Comparison of ENCODE assay signal across 1 cellular context in genomic region chr12:121579981-121580868, GRCh38.
TF ChIP-seq lines count a peak whose summit lies in the region.

No MANE protein-coding gene starts in this region.

TF ChIP-seq in HepG2, 621 proteins besides CTCF, POLR2A, EP300 and RAD21 (continued from another document and continues in another):
- TF ChIP-seq PRPF4 (IDR thresholded peaks at IDR 0.05; ENCODE audit: low read depth, low read length, poor library complexity, severe bottlenecking) = no peak
- TF ChIP-seq SIX1 (CRISPR knock-in tag; IDR thresholded peaks at IDR 0.05; ENCODE audit: borderline replicate concordance) = no peak
- TF ChIP-seq HOXA9 (CRISPR knock-in tag; IDR thresholded peaks at IDR 0.05; ENCODE audit: borderline replicate concordance) = no peak
- no peak for TF ChIP-seq ARID2 (CRISPR knock-in tag; IDR thresholded peaks at IDR 0.05; ENCODE audit: borderline replicate concordance)
- no peak for TF ChIP-seq ZNF431 (CRISPR knock-in tag; IDR thresholded peaks at IDR 0.05; ENCODE audit: borderline replicate concordance, low read depth)
- no peak for TF ChIP-seq ZNF703 (CRISPR knock-in tag; IDR thresholded peaks at IDR 0.05; ENCODE audit: borderline replicate concordance)
- TF ChIP-seq ZNF777 (CRISPR knock-in tag; IDR thresholded peaks at IDR 0.05) = no peak
- no peak for TF ChIP-seq SMARCE1 (IDR thresholded peaks at IDR 0.05; ENCODE audit: borderline replicate concordance)
- no peak for TF ChIP-seq THYN1 (CRISPR knock-in tag; IDR thresholded peaks at IDR 0.05; ENCODE audit: borderline replicate concordance, low read depth)
- TF ChIP-seq MXD4 (CRISPR knock-in tag; IDR thresholded peaks at IDR 0.05) = 0 out of 2 replicates have a peak, but pooled peaks have one; percentile 11
- TF ChIP-seq ZNF3 (CRISPR knock-in tag; IDR thresholded peaks at IDR 0.05) = no peak
- TF ChIP-seq SOX13 (IDR thresholded peaks at IDR 0.05) = no peak
- TF ChIP-seq SOX13 (CRISPR knock-in tag; conservative IDR thresholded peaks at IDR 0.05 in 1 of 2, IDR thresholded peaks at IDR 0.05 in 1 of 2) = no peak
- TF ChIP-seq MAZ (IDR thresholded peaks at IDR 0.05; ENCODE audit: borderline replicate concordance, low read depth, low read length) = no peak
- no peak for TF ChIP-seq MAZ (CRISPR knock-in tag; IDR thresholded peaks at IDR 0.05; ENCODE audit: low read depth)
- TF ChIP-seq MNT (IDR thresholded peaks at IDR 0.05) = no peak
- no peak for TF ChIP-seq NBN (conservative IDR thresholded peaks at IDR 0.05)
- TF ChIP-seq ZNF773 (CRISPR knock-in tag; IDR thresholded peaks at IDR 0.05; ENCODE audit: borderline replicate concordance) = no peak
- no peak for TF ChIP-seq NR2C2 (CRISPR knock-in tag; IDR thresholded peaks at IDR 0.05; ENCODE audit: borderline replicate concordance)
- TF ChIP-seq GATA4 (IDR thresholded peaks at IDR 0.05; ENCODE audit: borderline replicate concordance, low read depth) = no peak
- no peak for TF ChIP-seq ELF3 (CRISPR knock-in tag; IDR thresholded peaks at IDR 0.05)
- no peak for TF ChIP-seq E2F2 (CRISPR knock-in tag; IDR thresholded peaks at IDR 0.05; ENCODE audit: borderline replicate concordance)
- no peak for TF ChIP-seq ZNF263 (CRISPR knock-in tag; IDR thresholded peaks at IDR 0.05)
- no peak for TF ChIP-seq KDM4B (CRISPR knock-in tag; IDR thresholded peaks at IDR 0.05)
- TF ChIP-seq ZBTB25 (CRISPR knock-in tag; IDR thresholded peaks at IDR 0.05) = 0 out of 2 replicates have a peak, but pooled peaks have one; percentile 31
- TF ChIP-seq FOXA1 (IDR thresholded peaks at IDR 0.05) = no peak
- TF ChIP-seq FOXA1 (CRISPR knock-in tag; IDR thresholded peaks at IDR 0.05) = 0 out of 2 replicates have a peak, but pooled peaks have one; percentile 3
- no peak for TF ChIP-seq TP53 (CRISPR knock-in tag; conservative IDR thresholded peaks at IDR 0.05)
- no peak for TF ChIP-seq TSC22D2 (CRISPR knock-in tag; IDR thresholded peaks at IDR 0.05; ENCODE audit: borderline replicate concordance)
- no peak for TF ChIP-seq CBFB (CRISPR knock-in tag; IDR thresholded peaks at IDR 0.05)
- no peak for TF ChIP-seq ZIK1 (CRISPR knock-in tag; IDR thresholded peaks at IDR 0.05; ENCODE audit: borderline replicate concordance, low read depth)
- TF ChIP-seq IKZF5 (CRISPR knock-in tag; IDR thresholded peaks at IDR 0.05) = no peak
- TF ChIP-seq ZNF589 (CRISPR knock-in tag; conservative IDR thresholded peaks at IDR 0.05) = no peak
- TF ChIP-seq SAP130 (CRISPR knock-in tag; IDR thresholded peaks at IDR 0.05; ENCODE audit: low read depth) = peak; percentile 25; the same call in 1 of the 2 replicates
- no peak for TF ChIP-seq RARG (CRISPR knock-in tag; IDR thresholded peaks at IDR 0.05; ENCODE audit: low read depth)
- peak; percentile 53 for TF ChIP-seq ASH2L (IDR thresholded peaks at IDR 0.05; ENCODE audit: insufficient read length, low read depth, low read length)
- no peak for TF ChIP-seq TCF7 (IDR thresholded peaks at IDR 0.05; ENCODE audit: low read depth)
- TF ChIP-seq GABPB1 (CRISPR knock-in tag; IDR thresholded peaks at IDR 0.05) = peak; percentile 37; the same call in 1 of the 2 replicates
- no peak for TF ChIP-seq ZFP36L2 (CRISPR knock-in tag; IDR thresholded peaks at IDR 0.05)
- no peak for TF ChIP-seq NAIF1 (CRISPR knock-in tag; IDR thresholded peaks at IDR 0.05; ENCODE audit: borderline replicate concordance)
- no peak for TF ChIP-seq ZNF644 (CRISPR knock-in tag; IDR thresholded peaks at IDR 0.05; ENCODE audit: low read depth)
- TF ChIP-seq HNF4G (IDR thresholded peaks at IDR 0.05; ENCODE audit: borderline replicate concordance, low read depth, low read length) = no peak
- TF ChIP-seq HNF4G (CRISPR knock-in tag; IDR thresholded peaks at IDR 0.05; ENCODE audit: borderline replicate concordance, low read depth) = no peak
- no peak for TF ChIP-seq ZNF768 (CRISPR knock-in tag; IDR thresholded peaks at IDR 0.05)
- TF ChIP-seq DRAP1 (CRISPR knock-in tag; IDR thresholded peaks at IDR 0.05) = no peak
- no peak for TF ChIP-seq KDM3A (CRISPR knock-in tag; IDR thresholded peaks at IDR 0.05; ENCODE audit: low read depth)
- TF ChIP-seq TRIM22 (IDR thresholded peaks at IDR 0.05) = no peak
- TF ChIP-seq POGK (CRISPR knock-in tag; conservative IDR thresholded peaks at IDR 0.05) = no peak
- TF ChIP-seq SRF (IDR thresholded peaks at IDR 0.05; ENCODE audit: low read depth, low read length) = no peak
- TF ChIP-seq EZH2 (conservative IDR thresholded peaks at IDR 0.05; ENCODE audit: low read depth, low read length) = no peak
- TF ChIP-seq TMF1 (CRISPR knock-in tag; IDR thresholded peaks at IDR 0.05; ENCODE audit: low read depth) = no peak
- no peak for TF ChIP-seq ZFP62 (CRISPR knock-in tag; IDR thresholded peaks at IDR 0.05)
- no peak for TF ChIP-seq RORA (CRISPR knock-in tag; IDR thresholded peaks at IDR 0.05)
- TF ChIP-seq ZNF543 (CRISPR knock-in tag; IDR thresholded peaks at IDR 0.05) = no peak
- TF ChIP-seq NFIB (CRISPR knock-in tag; IDR thresholded peaks at IDR 0.05; ENCODE audit: borderline replicate concordance) = no peak
- TF ChIP-seq BHLHE40 (IDR thresholded peaks at IDR 0.05; ENCODE audit: low read length) = no peak
- TF ChIP-seq HNF1B (CRISPR knock-in tag; IDR thresholded peaks at IDR 0.05) = no peak
- peak; percentile 71 for TF ChIP-seq PATZ1 (CRISPR knock-in tag; IDR thresholded peaks at IDR 0.05)
- peak; percentile 43 for TF ChIP-seq HNRNPLL (IDR thresholded peaks at IDR 0.05; ENCODE audit: low read depth, low read length, poor library complexity, severe bottlenecking)
- no peak for TF ChIP-seq NFKBIZ (CRISPR knock-in tag; IDR thresholded peaks at IDR 0.05)
- TF ChIP-seq RFXANK (CRISPR knock-in tag; IDR thresholded peaks at IDR 0.05) = no peak
- TF ChIP-seq ZNF232 (CRISPR knock-in tag; IDR thresholded peaks at IDR 0.05; ENCODE audit: borderline replicate concordance) = no peak
- TF ChIP-seq PHF8 (CRISPR knock-in tag; IDR thresholded peaks at IDR 0.05) = peak; percentile 42; the same call in 1 of the 2 replicates
- peak; percentile 5; the same call in 1 of the 2 replicates for TF ChIP-seq SOX5 (CRISPR knock-in tag; IDR thresholded peaks at IDR 0.05; ENCODE audit: borderline replicate concordance)
- TF ChIP-seq SRSF4 (IDR thresholded peaks at IDR 0.05; ENCODE audit: low read depth, low read length, poor library complexity, severe bottlenecking) = no peak
- TF ChIP-seq NR2F1 (CRISPR knock-in tag; IDR thresholded peaks at IDR 0.05) = no peak
- no peak for TF ChIP-seq ONECUT2 (CRISPR knock-in tag; IDR thresholded peaks at IDR 0.05)
- no peak for TF ChIP-seq ZSCAN31 (CRISPR knock-in tag; IDR thresholded peaks at IDR 0.05; ENCODE audit: low read depth)
- no peak for TF ChIP-seq ZNF235 (CRISPR knock-in tag; IDR thresholded peaks at IDR 0.05; ENCODE audit: borderline replicate concordance)
